9 cellular contexts compared by ENCODE assay signal in the genomic region with DNA sequence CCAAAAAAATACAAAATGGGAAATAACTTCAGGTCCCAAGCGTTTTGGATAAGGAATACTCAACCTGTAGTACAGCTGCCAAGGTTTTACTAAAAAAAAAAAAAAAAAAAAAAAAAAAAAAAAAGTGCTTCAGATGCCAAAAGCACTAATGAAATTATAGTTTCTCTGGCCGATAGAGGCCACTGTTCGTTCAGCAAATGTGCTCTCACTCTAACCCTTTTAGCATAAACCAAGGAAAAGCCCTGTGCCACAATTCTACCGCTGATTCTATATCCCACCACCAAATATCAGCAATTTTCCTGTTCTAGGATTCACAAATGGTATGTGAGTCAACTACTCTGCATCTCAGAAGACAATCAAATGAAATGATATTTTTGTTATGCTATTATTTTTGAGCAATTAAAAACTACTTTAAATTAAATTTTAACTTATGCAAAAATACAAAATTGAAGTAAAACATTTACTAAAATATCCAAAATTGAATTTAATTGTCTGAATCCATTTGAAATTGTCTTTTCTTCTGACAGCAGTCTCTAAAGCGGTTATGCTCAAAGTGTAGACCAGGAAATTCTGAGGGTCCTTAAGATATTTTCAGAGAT.
DNase-seq lines count a peak whose midpoint lies in the region; ATAC-seq and TF ChIP-seq lines count a peak whose summit lies in the region.
"Had no signal": no experiment of that assay in that cellular context is flagged by ENCODE, and none has a peak within 500 bp of the region (broad histone marks: within the 10 kb centered on the region; RNA-seq: fewer than 3 reads in every experiment).

No MANE protein-coding gene starts in this region.

- H3K27ac ChIP-seq in right lobe of liver = no peak overlapping the region

- DNase-seq in activated CD4-positive, alpha-beta T cell treated with anti-CD3 and anti-CD28 coated beads, Interleukin-2, amount 10 ng/mL, durations not matched to agents 7 days and 5 days = peak; percentile 39
- no peak for DNase-seq in activated CD4-positive, alpha-beta T cell treated with anti-CD3 and anti-CD28 coated beads for 1 hour
- peak; percentile 9 for DNase-seq in NT2/D1 (ENCODE audit: low read depth, low spot score)
- DNase-seq in dermis blood vessel endothelial cell = peak; percentile 79
- DNase-seq in right lobe of liver = peak in 1 of 3 donors; percentile 49
- DNase-seq in NCI-H345 treated with DMSO at 0.1 percent for 48 hours (lab: John Stamatoyannopoulos, UW; ENCODE audit: unreplicated experiment) = no peak

- ATAC-seq in HG02885 (IDR thresholded peaks at IDR 0.05; ENCODE audit: poor library complexity, unreplicated experiment) (peak; percentile 75), right lobe of liver (peak; percentile 86 to 95 (median 89)), HG03439 (IDR thresholded peaks at IDR 0.05; ENCODE audit: unreplicated experiment) (no peak)

- H3K36me3 ChIP-seq in NT2/D1 (ENCODE audit: insufficient read depth, insufficient read length, low read length) = peaks cover 2% of the 10 kb centered on the region
- H3K36me3 ChIP-seq in right lobe of liver = no peaks in the 10 kb centered on the region

- WGBS in right lobe of liver (ENCODE audit: insufficient coverage, low coverage, low lambda C conversion rate, missing lambda C conversion rate) = 27% methylated on average over 5 of the region's 5 CpGs

- peak; percentile 51 to 57 (median 55) for TF ChIP-seq CTCF in right lobe of liver (IDR thresholded peaks at IDR 0.05)

- no peak for TF ChIP-seq POLR2A in right lobe of liver (IDR thresholded peaks at IDR 0.05)

- H3K9me3 ChIP-seq in NT2/D1 (ENCODE audit: insufficient read depth, low read length) (no peaks in the 10 kb centered on the region), right lobe of liver (no peaks in the 10 kb centered on the region)

- H3K9ac ChIP-seq in NT2/D1 (ENCODE audit: insufficient read length, low read depth) = no peak overlapping the region

- CTCF ChIA-PET in activated CD4-positive, alpha-beta T cell treated with anti-CD3 and anti-CD28 coated beads, Interleukin-2, amount 10 ng/mL, durations not matched to agents 7 days and 5 days (lab: Charles Lee) = no interaction called here

- H3K4me3 ChIP-seq in NT2/D1 (ENCODE audit: insufficient read length, low read depth) = no peak overlapping the region
- no peak overlapping the region for H3K4me3 ChIP-seq in right lobe of liver

- H3K4me1 ChIP-seq in NT2/D1 (ENCODE audit: insufficient read depth, insufficient read length) = no peaks in the 10 kb centered on the region
- no peaks in the 10 kb centered on the region for H3K4me1 ChIP-seq in right lobe of liver

- peaks cover 7% of the 10 kb centered on the region for H3K9me3 Mint-ChIP-seq in activated CD4-positive, alpha-beta T cell treated with anti-CD3 and anti-CD28 coated beads, Interleukin-2, amount 10 ng/mL, durations not matched to agents 7 days and 5 days

- H3K27me3 ChIP-seq in NT2/D1 (ENCODE audit: insufficient read depth, insufficient read length) = no peaks in the 10 kb centered on the region
- no peaks in the 10 kb centered on the region for H3K27me3 ChIP-seq in right lobe of liver

- no peak overlapping the region for H3K27ac Mint-ChIP-seq in activated CD4-positive, alpha-beta T cell treated with anti-CD3 and anti-CD28 coated beads, Interleukin-2, amount 10 ng/mL, durations not matched to agents 7 days and 5 days
- H3K27ac Mint-ChIP-seq: activated naive CD4-positive, alpha-beta T cell treated with anti-CD3 and anti-CD28 coated beads, Interleukin-2, amount 50 U/mL, for 72 hours had no signal

- peaks cover 49% of the 10 kb centered on the region for H3K36me3 Mint-ChIP-seq in activated CD4-positive, alpha-beta T cell treated with anti-CD3 and anti-CD28 coated beads, Interleukin-2, amount 10 ng/mL, durations not matched to agents 7 days and 5 days (ENCODE audit: low read depth)

- H3K27me3 Mint-ChIP-seq in activated CD4-positive, alpha-beta T cell treated with anti-CD3 and anti-CD28 coated beads, Interleukin-2, amount 10 ng/mL, durations not matched to agents 7 days and 5 days = no peaks in the 10 kb centered on the region

- peaks cover 8% of the 10 kb centered on the region for H3K4me1 Mint-ChIP-seq in activated CD4-positive, alpha-beta T cell treated with anti-CD3 and anti-CD28 coated beads, Interleukin-2, amount 10 ng/mL, durations not matched to agents 7 days and 5 days

- POLR2A ChIA-PET in activated CD4-positive, alpha-beta T cell treated with anti-CD3 and anti-CD28 coated beads, Interleukin-2, amount 10 ng/mL, durations not matched to agents 7 days and 5 days (lab: Charles Lee) = no interaction called here

- H3K4me3 Mint-ChIP-seq in activated CD4-positive, alpha-beta T cell treated with anti-CD3 and anti-CD28 coated beads, Interleukin-2, amount 10 ng/mL, durations not matched to agents 7 days and 5 days = no peak overlapping the region

- intact Hi-C loops in right lobe of liver (cut with DNase I) = loop anchor here in 1 of 2 donors (10.0 kb wide), 1 partner anchor 80 kb away; the partner anchor contains the start of gene RICTOR

Comparison
In these comparisons a context has a peak if more than half of its experiments do, and no peak if none do; other contexts are left out.
1. DNase-seq: peak in activated CD4-positive, alpha-beta T cell treated with anti-CD3 and anti-CD28 coated beads, Interleukin-2, amount 10 ng/mL, durations not matched to agents 7 days and 5 days (single experiment), NT2/D1 (single experiment) and dermis blood vessel endothelial cell (single experiment); none in activated CD4-positive, alpha-beta T cell treated with anti-CD3 and anti-CD28 coated beads for 1 hour (single experiment) and NCI-H345 treated with DMSO at 0.1 percent for 48 hours (single experiment).